Comparison of ENCODE assay signal across 9 cellular contexts in genomic region chrX:66074920-66075879, GRCh38. TPM values are rescaled to one million over a fixed set of nuclear protein-coding genes. Genes with fewer than 3 reads are reported as not detected.
A peak's percentile ranks its signal among the peaks of the same experiment; 100 is the strongest.
DNase-seq lines count a peak whose midpoint lies in the region; ATAC-seq, FAIRE-seq and TF ChIP-seq lines count a peak whose summit lies in the region.
"Had no signal": no experiment of that assay in that cellular context is flagged by ENCODE, and none has a peak within 500 bp of the region (broad histone marks: within the 10 kb centered on the region; RNA-seq: fewer than 3 reads in every experiment).

No MANE protein-coding gene starts in this region.

- peak overlapping the region; percentile 42 to 94 (median 70) for H3K4me2 ChIP-seq in BLaER1 treated with 17β-estradiol and CSF1 and Interleukin-3, amounts not matched to agents 10 nM and 100 nM

- intact Hi-C loops in kidney (cut with DNase I): no loop called here
- intact Hi-C loops in upper lobe of right lung (cut with DNase I): no loop called here

- H3K9ac ChIP-seq in BLaER1 treated with 17β-estradiol and CSF1 and Interleukin-3, amounts not matched to agents 10 nM and 100 nM: peak overlapping the region; percentile 52 to 77 (median 69); a peak in 21 of 22 replicates
- no peak overlapping the region for H3K9ac ChIP-seq in kidney (ENCODE audit: low read length in 2 of 2)

- H3K4me3 ChIP-seq in BLaER1 treated with 17β-estradiol and CSF1 and Interleukin-3, amounts not matched to agents 10 nM and 100 nM: peak overlapping the region in 8 of 10 experiments; percentile 11 to 49 (median 25); a peak in 10 of 20 replicates
- H3K4me3 ChIP-seq in kidney (ENCODE audit: low read length in 2 of 2): no peak overlapping the region
- no peak overlapping the region for H3K4me3 ChIP-seq in upper lobe of right lung

- peaks cover 12 to 74% (median 64%) of the 10 kb centered on the region in 11 experiments; a peak in 20 of 22 replicates for H3K27me3 ChIP-seq in BLaER1 treated with 17β-estradiol and CSF1 and Interleukin-3, amounts not matched to agents 10 nM and 100 nM
- H3K27me3 ChIP-seq in upper lobe of right lung: no peaks in the 10 kb centered on the region

- DNase-seq in KBM-7 (peak; percentile 91), activated T-cell treated with anti-CD3 and anti-CD28 coated beads for 48 hours (ENCODE audit: low read depth) (peak; percentile 14), kidney (peak; percentile 58), upper lobe of right lung (no peak), NCI-H2081 treated with DMSO at 0.1 percent for 48 hours (lab: John Stamatoyannopoulos, UW) (no peak), DMS 273 (lab: John Stamatoyannopoulos, UW; ENCODE audit: unreplicated experiment) (no peak)

- H3K9me3 ChIP-seq in BLaER1 treated with 17β-estradiol and CSF1 and Interleukin-3, amounts not matched to agents 10 nM and 100 nM (replicated peaks in 1 of 11): peaks cover 0 to 36% (median 13%) of the 10 kb centered on the region in 11 experiments; a peak in 16 of 22 replicates
- H3K9me3 ChIP-seq in kidney (ENCODE audit: control insufficient read depth in 1 of 2, low read length in 2 of 2): no peaks in the 10 kb centered on the region
- H3K9me3 ChIP-seq in upper lobe of right lung: no peaks in the 10 kb centered on the region

- H3K4me1 ChIP-seq in BLaER1 treated with 17β-estradiol and CSF1 and Interleukin-3, amounts not matched to agents 10 nM and 100 nM: peaks cover 17 to 67% (median 39%) of the 10 kb centered on the region in 10 experiments
- no peaks in the 10 kb centered on the region for H3K4me1 ChIP-seq in kidney (ENCODE audit: control insufficient read depth in 1 of 2, insufficient read depth in 1 of 2, low read depth in 1 of 2, low read length in 2 of 2)
- H3K4me1 ChIP-seq in upper lobe of right lung: no peaks in the 10 kb centered on the region

- no peak for FAIRE-seq in kidney (lab: Jason Lieb, UNC)
- FAIRE-seq: islet of Langerhans had no signal

- in situ Hi-C loops in KBM-7 (cut with MboI; ENCODE audit: low pct_unique_long_range_greater_than_20kb, low sequenced_read_pairs): no loop called here

- H3K36me3 ChIP-seq in BLaER1 treated with 17β-estradiol and CSF1 and Interleukin-3, amounts not matched to agents 10 nM and 100 nM: no peaks in the 10 kb centered on the region
- no peaks in the 10 kb centered on the region for H3K36me3 ChIP-seq in kidney (ENCODE audit: control insufficient read depth in 1 of 2, insufficient read depth in 2 of 2, low read length in 2 of 2)
- H3K36me3 ChIP-seq in upper lobe of right lung: no peaks in the 10 kb centered on the region

- TF ChIP-seq CTCF in kidney (IDR thresholded peaks at IDR 0.05; ENCODE audit: borderline replicate concordance, extremely low read depth, insufficient read depth) (no peak), upper lobe of right lung (IDR thresholded peaks at IDR 0.05) (no peak)

- no peaks in the 10 kb centered on the region for H4K20me1 ChIP-seq in BLaER1 treated with 17β-estradiol and CSF1 and Interleukin-3, amounts not matched to agents 10 nM and 100 nM

- peak overlapping the region; percentile 66 to 92 (median 87) for H3K27ac ChIP-seq in BLaER1 treated with 17β-estradiol and CSF1 and Interleukin-3, amounts not matched to agents 10 nM and 100 nM
- no peak overlapping the region for H3K27ac ChIP-seq in kidney (ENCODE audit: low read depth in 2 of 2, low read length in 2 of 2)
- peak overlapping the region; percentile 30 for H3K27ac ChIP-seq in upper lobe of right lung

- ATAC-seq in upper lobe of right lung (peak; percentile 65), HG03045 (IDR thresholded peaks at IDR 0.05; ENCODE audit: unreplicated experiment) (no peak)

RNA-seq across cellular contexts. Expression of gene VSIG4, which starts 35.3 kb away (rescaled TPM):
- total RNA-seq in kidney (80.0 TPM), upper lobe of right lung (237 TPM)
- 15.9 TPM for polyA plus RNA-seq in kidney (ENCODE audit: insufficient read depth, low read depth, low replicate concordance)

Comparison
In these comparisons a context has a peak if more than half of its experiments do, and no peak if none do; other contexts are left out.
1. H3K27ac ChIP-seq: peak in BLaER1 treated with 17β-estradiol and CSF1 and Interleukin-3, amounts not matched to agents 10 nM and 100 nM (11 of 11) and upper lobe of right lung (single experiment); none in kidney (0 of 2).
2. H3K4me3 ChIP-seq: peak in BLaER1 treated with 17β-estradiol and CSF1 and Interleukin-3, amounts not matched to agents 10 nM and 100 nM (8 of 10); none in kidney (0 of 2) and upper lobe of right lung (single experiment).
3. H3K9ac ChIP-seq: peak in BLaER1 treated with 17β-estradiol and CSF1 and Interleukin-3, amounts not matched to agents 10 nM and 100 nM (11 of 11); none in kidney (0 of 2).
4. DNase-seq: peak in KBM-7 (single experiment), activated T-cell treated with anti-CD3 and anti-CD28 coated beads for 48 hours (single experiment) and kidney (single experiment); none in upper lobe of right lung (single experiment), NCI-H2081 treated with DMSO at 0.1 percent for 48 hours (single experiment) and DMS 273 (single experiment).